In genomic region chr1:220692436-220693228, GRCh38 we compare ENCODE assay signal across 13 cellular contexts.
"Had no signal": no experiment of that assay in that cellular context is flagged by ENCODE, and none has a peak within 500 bp of the region (broad histone marks: within the 10 kb centered on the region; RNA-seq: fewer than 3 reads in every experiment).

No MANE protein-coding gene starts in this region.

- H3K27ac ChIP-seq: epithelial cell of prostate, stomach, thyroid gland, uterus had no signal

- H3K4me3 ChIP-seq: uterus had no signal

- DNase-seq: activated CD4-positive, alpha-beta T cell treated with anti-CD3 and anti-CD28 coated beads, Interleukin-2, amount 50 U/mL, for 4 hours; activated CD4-positive, CD25-positive, alpha-beta regulatory T cell; activated naive CD4-positive, alpha-beta T cell; activated T-cell treated with anti-CD3 and anti-CD28 coated beads, Interleukin-2, amount 50 U/mL, for 4 hours; effector CD8-positive, alpha-beta T cell; left cardiac atrium; stimulated activated CD4-positive, alpha-beta T cell treated with anti-CD3 and anti-CD28 coated beads, Interleukin-15, amount 100 ng/mL, for 24 hours; stimulated activated CD4-positive, alpha-beta T cell treated with anti-CD3 and anti-CD28 coated beads, Interleukin-4, amount 100 ng/mL, for 24 hours; stomach; T-helper 17 cell; thyroid gland; uterus had no signal

- H3K27me3 ChIP-seq: thyroid gland had no signal

- H3K9me3 ChIP-seq: stomach, thyroid gland, uterus had no signal

- ATAC-seq: activated T-cell treated with anti-CD3 and anti-CD28 coated beads, Interleukin-2, amount 50 U/mL, for 4 hours; left cardiac atrium; T-helper 17 cell had no signal

- H3K36me3 ChIP-seq: thyroid gland, uterus had no signal
